ENCODE assay signal across 25 cellular contexts in the genomic region with DNA sequence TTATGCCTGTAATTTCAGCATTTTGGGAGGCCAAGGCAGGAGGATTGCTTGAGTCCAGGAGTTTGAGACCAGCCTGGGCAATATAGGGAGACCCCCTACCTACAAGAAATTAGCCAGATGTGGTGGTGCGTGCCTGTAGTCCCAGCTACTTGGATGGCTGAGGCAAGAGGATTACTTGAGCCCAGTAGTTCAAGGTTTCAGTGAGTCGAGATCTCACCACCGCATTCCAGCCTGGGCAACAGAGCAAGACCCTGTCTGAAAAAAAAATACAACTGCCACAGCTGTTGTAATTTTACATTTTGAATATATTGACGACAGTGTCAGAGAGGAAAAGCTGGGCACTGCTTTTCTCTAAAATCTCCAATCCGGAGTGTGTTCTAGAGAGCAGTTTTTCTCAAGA. TPM values are rescaled to one million over a fixed set of nuclear protein-coding genes. Genes with fewer than 3 reads are reported as not detected.
DNase-seq lines count a peak whose midpoint lies in the region; ATAC-seq and TF ChIP-seq lines count a peak whose summit lies in the region.
"Had no signal": no experiment of that assay in that cellular context is flagged by ENCODE, and none has a peak within 500 bp of the region (broad histone marks: within the 10 kb centered on the region; RNA-seq: fewer than 3 reads in every experiment).

No MANE protein-coding gene starts in this region.

- no peak overlapping the region for H3K27ac ChIP-seq in CD4-positive, CD25-positive, alpha-beta regulatory T cell (ENCODE audit: insufficient read depth, low read length, poor library complexity, severe bottlenecking)
- H3K27ac ChIP-seq in psoas muscle, result peak overlapping the region; percentile 75
- H3K27ac ChIP-seq in body of pancreas, result no peak overlapping the region
- H3K27ac ChIP-seq: GM23248, PC-9, SJSA1 had no signal

- peaks cover 41% of the 10 kb centered on the region for H3K36me3 ChIP-seq in CD4-positive, CD25-positive, alpha-beta regulatory T cell (ENCODE audit: control insufficient read depth, insufficient read depth, low read length)
- peaks cover 2 to 32% of the 10 kb centered on the region in 2 donors for H3K36me3 ChIP-seq in psoas muscle (ENCODE audit: insufficient read depth in 1 of 2, low read depth in 1 of 2)
- H3K36me3 ChIP-seq in body of pancreas (replicated peaks in 1 of 2; ENCODE audit: insufficient read depth in 1 of 2, low read depth in 2 of 2), result peaks cover 0 to 7% of the 10 kb centered on the region in 2 donors

- H3K4me3 ChIP-seq in CD4-positive, CD25-positive, alpha-beta regulatory T cell (ENCODE audit: low read depth, low read length), result no peak overlapping the region
- no peak overlapping the region for H3K4me3 ChIP-seq in psoas muscle
- no peak overlapping the region for H3K4me3 ChIP-seq in body of pancreas
- H3K4me3 ChIP-seq: GM23248, MG63, PC-9, SJSA1 had no signal

- no peaks in the 10 kb centered on the region for H3K27me3 Mint-ChIP-seq in activated CD4-positive, alpha-beta T cell treated with anti-CD3 and anti-CD28 coated beads, Interleukin-2, amount 10 ng/mL, durations not matched to agents 24 days and 14 days
- no peaks in the 10 kb centered on the region for H3K27me3 Mint-ChIP-seq in CD4-positive, CD25-positive, alpha-beta regulatory T cell
- H3K27me3 Mint-ChIP-seq in T-helper 17 cell, result no peaks in the 10 kb centered on the region

- peaks cover 40% of the 10 kb centered on the region for H3K4me1 Mint-ChIP-seq in activated CD4-positive, alpha-beta T cell treated with anti-CD3 and anti-CD28 coated beads, Interleukin-2, amount 10 ng/mL, durations not matched to agents 24 days and 14 days
- H3K4me1 Mint-ChIP-seq in CD4-positive, CD25-positive, alpha-beta regulatory T cell, result peaks cover 36 to 84% (median 52%) of the 10 kb centered on the region in 4 donors
- H3K4me1 Mint-ChIP-seq in T-helper 17 cell, result peaks cover 34% of the 10 kb centered on the region

- peaks cover 68% of the 10 kb centered on the region for H3K36me3 Mint-ChIP-seq in activated CD4-positive, alpha-beta T cell treated with anti-CD3 and anti-CD28 coated beads, Interleukin-2, amount 10 ng/mL, durations not matched to agents 24 days and 14 days (ENCODE audit: low read depth)
- H3K36me3 Mint-ChIP-seq in CD4-positive, CD25-positive, alpha-beta regulatory T cell, result peaks cover 49% of the 10 kb centered on the region
- H3K36me3 Mint-ChIP-seq in T-helper 17 cell (ENCODE audit: low read depth), result peaks cover 2% of the 10 kb centered on the region

- no peak for TF ChIP-seq POLR2A in body of pancreas (IDR thresholded peaks at IDR 0.05)

- intact Hi-C loops in activated CD4-positive, alpha-beta T cell treated with anti-CD3 and anti-CD28 coated beads, Interleukin-2, amount 10 ng/mL, durations not matched to agents 24 days and 14 days (cut with micrococcal nuclease), result no loop called here
- intact Hi-C loops in psoas muscle (cut with DNase I) (no loop called here), body of pancreas (cut with DNase I) (no loop called here)

- peaks cover 47% of the 10 kb centered on the region for H3K4me1 ChIP-seq in CD4-positive, CD25-positive, alpha-beta regulatory T cell (ENCODE audit: control insufficient read depth, insufficient read depth, low read length, poor library complexity, severe bottlenecking)
- H3K4me1 ChIP-seq in psoas muscle, result peaks cover 23% of the 10 kb centered on the region
- H3K4me1 ChIP-seq in body of pancreas, result peaks cover 28% of the 10 kb centered on the region
- H3K4me1 ChIP-seq: Caco-2, SJSA1 had no signal

- H3K27ac Mint-ChIP-seq in activated CD4-positive, alpha-beta T cell treated with anti-CD3 and anti-CD28 coated beads, Interleukin-2, amount 10 ng/mL, durations not matched to agents 24 days and 14 days, result peak overlapping the region; percentile 64
- H3K27ac Mint-ChIP-seq in CD4-positive, CD25-positive, alpha-beta regulatory T cell, result peak overlapping the region; percentile 69 to 87 (median 72)
- H3K27ac Mint-ChIP-seq in T-helper 17 cell, result peak overlapping the region; percentile 81

- TF ChIP-seq CTCF in psoas muscle (IDR thresholded peaks at IDR 0.05) (no peak), body of pancreas (IDR thresholded peaks at IDR 0.05) (no peak)

- ATAC-seq in CD4-positive, CD25-positive, alpha-beta regulatory T cell (ENCODE audit: low read depth in 2 of 2), result no peak
- no peak for ATAC-seq in T-helper 17 cell
- no peak for ATAC-seq in psoas muscle
- no peak for ATAC-seq in body of pancreas
- ATAC-seq: Right ventricle myocardium inferior had no signal

- no peaks in the 10 kb centered on the region for H3K27me3 ChIP-seq in CD4-positive, CD25-positive, alpha-beta regulatory T cell (ENCODE audit: control insufficient read depth, insufficient read depth, low read length)
- H3K27me3 ChIP-seq in psoas muscle (ENCODE audit: insufficient read depth in 3 of 3, low read length in 2 of 3), result no peaks in the 10 kb centered on the region
- H3K27me3 ChIP-seq in body of pancreas, result no peaks in the 10 kb centered on the region
- H3K27me3 ChIP-seq: MG63, SJSA1 had no signal

- 79 to 94% (median 92%) methylated on average over 5 of the region's 5 CpGs for WGBS in psoas muscle, 3 donors
- WGBS in body of pancreas, 2 donors, result 96 to 100% methylated on average over 5 of the region's 5 CpGs

- H3K9me3 ChIP-seq in CD4-positive, CD25-positive, alpha-beta regulatory T cell (ENCODE audit: control insufficient read depth in 2 of 2, low read length in 2 of 2), result no peaks in the 10 kb centered on the region
- H3K9me3 ChIP-seq in T-helper 17 cell (ENCODE audit: control insufficient read depth, low read length, poor library complexity, severe bottlenecking) (no peaks in the 10 kb centered on the region), psoas muscle (no peaks in the 10 kb centered on the region), body of pancreas (no peaks in the 10 kb centered on the region)
- H3K9me3 ChIP-seq: Caco-2, MG63, SJSA1 had no signal

- no peak for DNase-seq in activated CD4-positive, alpha-beta T cell treated with anti-CD3 and anti-CD28 coated beads, Interleukin-2, amount 10 ng/mL, durations not matched to agents 24 days and 14 days
- no peak for DNase-seq in activated CD4-positive, alpha-beta T cell treated with anti-CD3 and anti-CD28 coated beads, Interleukin-2, amount 50 U/mL, for 1 hour
- no peak for DNase-seq in CD4-positive, CD25-positive, alpha-beta regulatory T cell
- DNase-seq in T-helper 17 cell (no peak), psoas muscle (no peak), mucosa of gallbladder (ENCODE audit: low spot score) (no peak), T-helper 1 cell (no peak), body of pancreas (no peak)
- DNase-seq: 8988T, ACHN, Caco-2, GM23248, H7, IMR-90, KG1, MG63, NCI-H1105 treated with DMSO at 0.1 percent for 48 hours, NCI-H2029, NCI-H446 treated with DMSO at 0.1 percent for 48 hours, NCI-H526 treated with DMSO at 0.1 percent for 48 hours, PC-9 had no signal

- H3K4me3 Mint-ChIP-seq in activated CD4-positive, alpha-beta T cell treated with anti-CD3 and anti-CD28 coated beads, Interleukin-2, amount 10 ng/mL, durations not matched to agents 24 days and 14 days, result no peak overlapping the region
- no peak overlapping the region for H3K4me3 Mint-ChIP-seq in CD4-positive, CD25-positive, alpha-beta regulatory T cell
- H3K4me3 Mint-ChIP-seq in T-helper 17 cell, result no peak overlapping the region

- H3K9me3 Mint-ChIP-seq in activated CD4-positive, alpha-beta T cell treated with anti-CD3 and anti-CD28 coated beads, Interleukin-2, amount 10 ng/mL, durations not matched to agents 24 days and 14 days, result no peaks in the 10 kb centered on the region
- no peaks in the 10 kb centered on the region for H3K9me3 Mint-ChIP-seq in CD4-positive, CD25-positive, alpha-beta regulatory T cell

RNA-seq across cellular contexts. Expression of a gene that starts 21.2 kb away (rescaled TPM):
- total RNA-seq in activated CD4-positive, alpha-beta T cell treated with anti-CD3 and anti-CD28 coated beads, Interleukin-2, amount 10 ng/mL, durations not matched to agents 24 days and 14 days, result 70.9 and 74.4 TPM in 2 replicates
- 86.5 TPM for total RNA-seq in CD4-positive, CD25-positive, alpha-beta regulatory T cell
- polyA plus RNA-seq in CD4-positive, CD25-positive, alpha-beta regulatory T cell, result 10 to 100 TPM; 10.2 to 17.4 (median 12.6) TPM
- total RNA-seq in T-helper 17 cell (10 to 100 TPM; 56.8 to 63.7 TPM), psoas muscle (10 to 100 TPM; 16.3 to 22.7 (median 20.1) TPM), mucosa of gallbladder (39.1 TPM), body of pancreas (10 to 100 TPM; 15.3 to 19.8 TPM)
- polyA plus RNA-seq in psoas muscle, result 10 to 100 TPM in 2 of 3 donors, 1 to 10 TPM in 1; 9.6 to 22.1 (median 16.0) TPM

RNA-seq across cellular contexts. Expression of a gene that starts 23.3 kb away (rescaled TPM):
- 0.43 and 1.3 TPM in 2 replicates for total RNA-seq in activated CD4-positive, alpha-beta T cell treated with anti-CD3 and anti-CD28 coated beads, Interleukin-2, amount 10 ng/mL, durations not matched to agents 24 days and 14 days
- 1.1 TPM for total RNA-seq in CD4-positive, CD25-positive, alpha-beta regulatory T cell
- polyA plus RNA-seq in CD4-positive, CD25-positive, alpha-beta regulatory T cell, result under 1 TPM in 3 of 4 donors, not detected in 1; 0.47 to 0.92 (median 0.78) TPM
- under 1 TPM; 0.73 to 0.85 TPM for total RNA-seq in T-helper 17 cell
- total RNA-seq in psoas muscle, result under 1 TPM in 1 of 4 donors, not detected in 3; 0.88 TPM
- under 1 TPM in 2 of 3 donors, not detected in 1; 0.16 to 0.18 TPM for polyA plus RNA-seq in psoas muscle
- 2.2 TPM for total RNA-seq in mucosa of gallbladder
- 1 to 10 TPM; 3.6 to 4.2 TPM for total RNA-seq in body of pancreas
- total RNA-seq: Caco-2, GM23248, H7, IMR-90, PC-9, RPMI7951 had no signal
- polyA plus RNA-seq: BJ had no signal

RNA-seq across cellular contexts. Expression of a gene that starts 51.5 kb away (rescaled TPM):
- 128 and 131 TPM in 2 replicates for total RNA-seq in activated CD4-positive, alpha-beta T cell treated with anti-CD3 and anti-CD28 coated beads, Interleukin-2, amount 10 ng/mL, durations not matched to agents 24 days and 14 days
- total RNA-seq in CD4-positive, CD25-positive, alpha-beta regulatory T cell, result 72.2 TPM
- polyA plus RNA-seq in CD4-positive, CD25-positive, alpha-beta regulatory T cell, result 100 to 1,000 TPM; 139 to 155 (median 151) TPM
- 10 to 100 TPM; 87.0 to 88.0 TPM for total RNA-seq in T-helper 17 cell
- total RNA-seq in psoas muscle, result 10 to 100 TPM; 56.3 to 95.5 (median 83.0) TPM
- 100 to 1,000 TPM; 118 to 200 (median 181) TPM for polyA plus RNA-seq in psoas muscle
- 94.7 TPM for total RNA-seq in mucosa of gallbladder
- total RNA-seq in body of pancreas, result 100 to 1,000 TPM in 1 of 2 donors, 10 to 100 TPM in 1; 71.6 to 129 TPM
